In genomic region chr1:26541431-26541815, GRCh38 we compare ENCODE assay signal across 9 cellular contexts. TPM values are rescaled to one million over a fixed set of nuclear protein-coding genes. Genes with fewer than 3 reads are reported as not detected.
DNase-seq lines count a peak whose midpoint lies in the region; ATAC-seq and TF ChIP-seq lines count a peak whose summit lies in the region.
"Had no signal": no experiment of that assay in that cellular context is flagged by ENCODE, and none has a peak within 500 bp of the region (broad histone marks: within the 10 kb centered on the region; RNA-seq: fewer than 3 reads in every experiment).

No MANE protein-coding gene starts in this region.

- peak overlapping the region; percentile 95 to 99 for H3K4me3 Mint-ChIP-seq in activated T-cell treated with anti-CD3 and anti-CD28 coated beads, Interleukin-2, amount 50 U/mL, for 72 hours
- H3K4me3 Mint-ChIP-seq in immature natural killer cell: peak overlapping the region; percentile 66 to 85 (median 81)

- no peak overlapping the region for H3K4me3 ChIP-seq in WERI-Rb-1 (ENCODE audit: low read depth, low read length)

- H3K36me3 Mint-ChIP-seq in activated T-cell treated with anti-CD3 and anti-CD28 coated beads, Interleukin-2, amount 50 U/mL, for 72 hours (ENCODE audit: insufficient read depth in 2 of 2): peaks cover 3 to 6% of the 10 kb centered on the region in 2 donors
- H3K36me3 Mint-ChIP-seq in immature natural killer cell: no peaks in the 10 kb centered on the region

- H3K4me1 Mint-ChIP-seq in activated T-cell treated with anti-CD3 and anti-CD28 coated beads, Interleukin-2, amount 50 U/mL, for 72 hours (ENCODE audit: low read depth): peaks cover 81% of the 10 kb centered on the region
- H3K4me1 Mint-ChIP-seq in immature natural killer cell: peaks cover 82 to 85% of the 10 kb centered on the region in 2 donors

- no peaks in the 10 kb centered on the region for H3K9me3 Mint-ChIP-seq in activated T-cell treated with anti-CD3 and anti-CD28 coated beads, Interleukin-2, amount 50 U/mL, for 72 hours
- H3K9me3 Mint-ChIP-seq in immature natural killer cell: no peaks in the 10 kb centered on the region

- no peaks in the 10 kb centered on the region for H3K27me3 ChIP-seq in WERI-Rb-1 (ENCODE audit: insufficient read depth, low read depth, severe bottlenecking)

- no peaks in the 10 kb centered on the region for H3K9me3 ChIP-seq in WERI-Rb-1 (ENCODE audit: severe bottlenecking)

- no peak for ATAC-seq in activated T-cell treated with anti-CD3 and anti-CD28 coated beads, Interleukin-2, amount 50 U/mL, for 72 hours (replicated peaks in 1 of 2)

- H3K27ac Mint-ChIP-seq in activated T-cell treated with anti-CD3 and anti-CD28 coated beads, Interleukin-2, amount 50 U/mL, for 72 hours: peak overlapping the region; percentile 97
- peak overlapping the region; percentile 96 to 100 (median 99) for H3K27ac Mint-ChIP-seq in immature natural killer cell

- peaks cover 11% of the 10 kb centered on the region for H3K36me3 ChIP-seq in WERI-Rb-1

- no peaks in the 10 kb centered on the region for H3K27me3 Mint-ChIP-seq in activated T-cell treated with anti-CD3 and anti-CD28 coated beads, Interleukin-2, amount 50 U/mL, for 72 hours (ENCODE audit: low read depth)
- peaks cover 12 to 18% (median 16%) of the 10 kb centered on the region in 3 donors for H3K27me3 Mint-ChIP-seq in immature natural killer cell (ENCODE audit: low read depth in 3 of 3)

- H3K27ac ChIP-seq in WERI-Rb-1 (peak overlapping the region; percentile 29), temporal lobe (ENCODE audit: low read depth, low read length) (peak overlapping the region; percentile 86)

- TF ChIP-seq CTCF in WERI-Rb-1 (IDR thresholded peaks at IDR 0.05; ENCODE audit: low read depth, low read length): peak; percentile 20; the same call in 1 of the 2 replicates

- peak in 1 of 2 donors; percentile 34 for DNase-seq in activated T-cell treated with anti-CD3 and anti-CD28 coated beads, Interleukin-2, amount 50 U/mL, for 72 hours
- DNase-seq in activated T-cell treated with anti-CD3 and anti-CD28 coated beads, Interleukin-2, amount 50 U/mL, for 1 hour: no peak
- no peak for DNase-seq in WERI-Rb-1
- DNase-seq in immature natural killer cell: no peak
- no peak for DNase-seq in stimulated activated CD4-positive, alpha-beta T cell treated with anti-CD3 and anti-CD28 coated beads, Interleukin-15, amount 100 ng/mL, for 24 hours
- no peak for DNase-seq in NOMO-1 treated with dmso at 0.1 percent for 144 hours (lab: John Stamatoyannopoulos, UW; ENCODE audit: unreplicated experiment)
- DNase-seq in central memory CD4-positive, alpha-beta T cell: no peak
- DNase-seq: NCI-H2081 treated with DMSO at 0.1 percent for 48 hours had no signal

RNA-seq across cellular contexts. Expression of gene RPS6KA1, which starts 11.9 kb away (rescaled TPM):
- total RNA-seq in activated T-cell treated with anti-CD3 and anti-CD28 coated beads, Interleukin-2, amount 50 U/mL, for 72 hours: 100 to 1,000 TPM; 154 to 163 TPM
- 100 to 1,000 TPM; 292 to 371 (median 349) TPM for polyA plus RNA-seq in immature natural killer cell
- 3.4 TPM for total RNA-seq in temporal lobe

Comparison
In these comparisons a context has a peak if more than half of its experiments do, and no peak if none do; other contexts are left out.
1. RNA of gene RPS6KA1, which starts 11.9 kb away (total RNA-seq): 154 to 163 TPM in activated T-cell treated with anti-CD3 and anti-CD28 coated beads, Interleukin-2, amount 50 U/mL, for 72 hours; 3.4 TPM in temporal lobe (single experiment); every median in the first group is over 10 times any median in the second.